1 cellular context compared by ENCODE assay signal in the genomic region with DNA sequence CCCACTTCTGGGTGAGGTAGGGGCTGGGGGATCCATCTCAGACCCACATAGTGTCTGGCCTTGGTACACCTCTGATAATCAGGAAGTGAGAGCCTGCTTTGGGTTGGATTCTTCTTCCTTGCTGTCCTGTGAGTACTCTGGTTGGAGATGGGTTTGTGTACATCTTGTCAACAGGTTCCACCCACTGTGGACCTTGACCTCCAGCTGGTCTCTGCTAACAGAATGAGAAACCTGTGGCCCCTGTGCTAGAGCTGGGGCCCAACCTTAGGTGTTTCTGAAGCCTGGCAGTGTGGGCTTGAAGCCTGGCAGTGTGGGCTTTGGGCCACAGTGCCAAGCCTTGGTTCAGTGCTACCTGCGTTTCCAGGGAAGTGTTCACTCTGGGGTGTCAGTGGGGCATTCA.
A peak's percentile ranks its signal among the peaks of the same experiment; 100 is the strongest.
TF ChIP-seq lines count a peak whose summit lies in the region.

No MANE protein-coding gene starts in this region.

TF ChIP-seq in HepG2, 621 proteins besides CTCF, POLR2A, EP300 and RAD21 (continued from another document and continues in another):
- TF ChIP-seq ZNF580 (CRISPR knock-in tag; IDR thresholded peaks at IDR 0.05; ENCODE audit: borderline replicate concordance, low read depth) = peak; percentile 62; the same call in 1 of the 2 replicates
- no peak for TF ChIP-seq ZNF800 (CRISPR knock-in tag; IDR thresholded peaks at IDR 0.05)
- TF ChIP-seq HNRNPL (IDR thresholded peaks at IDR 0.05; ENCODE audit: low read depth, low read length) = peak; percentile 85
- 0 out of 2 replicates have a peak, but pooled peaks have one; percentile 41 for TF ChIP-seq ESRRA (CRISPR knock-in tag; IDR thresholded peaks at IDR 0.05; ENCODE audit: low read depth)
- no peak for TF ChIP-seq NFE2L2 (IDR thresholded peaks at IDR 0.05; ENCODE audit: low read length)
- TF ChIP-seq ZNF180 (CRISPR knock-in tag; IDR thresholded peaks at IDR 0.05; ENCODE audit: borderline replicate concordance, low read depth) = no peak
- peak; percentile 55; the same call in 1 of the 2 replicates for TF ChIP-seq MIER3 (CRISPR knock-in tag; IDR thresholded peaks at IDR 0.05; ENCODE audit: borderline replicate concordance)
- TF ChIP-seq HBP1 (CRISPR knock-in tag; IDR thresholded peaks at IDR 0.05; ENCODE audit: low read depth) = peak; percentile 80; the same call in 1 of the 2 replicates
- no peak for TF ChIP-seq JARID2 (CRISPR knock-in tag; IDR thresholded peaks at IDR 0.05; ENCODE audit: insufficient replicate concordance)
- TF ChIP-seq, protein P1, sequence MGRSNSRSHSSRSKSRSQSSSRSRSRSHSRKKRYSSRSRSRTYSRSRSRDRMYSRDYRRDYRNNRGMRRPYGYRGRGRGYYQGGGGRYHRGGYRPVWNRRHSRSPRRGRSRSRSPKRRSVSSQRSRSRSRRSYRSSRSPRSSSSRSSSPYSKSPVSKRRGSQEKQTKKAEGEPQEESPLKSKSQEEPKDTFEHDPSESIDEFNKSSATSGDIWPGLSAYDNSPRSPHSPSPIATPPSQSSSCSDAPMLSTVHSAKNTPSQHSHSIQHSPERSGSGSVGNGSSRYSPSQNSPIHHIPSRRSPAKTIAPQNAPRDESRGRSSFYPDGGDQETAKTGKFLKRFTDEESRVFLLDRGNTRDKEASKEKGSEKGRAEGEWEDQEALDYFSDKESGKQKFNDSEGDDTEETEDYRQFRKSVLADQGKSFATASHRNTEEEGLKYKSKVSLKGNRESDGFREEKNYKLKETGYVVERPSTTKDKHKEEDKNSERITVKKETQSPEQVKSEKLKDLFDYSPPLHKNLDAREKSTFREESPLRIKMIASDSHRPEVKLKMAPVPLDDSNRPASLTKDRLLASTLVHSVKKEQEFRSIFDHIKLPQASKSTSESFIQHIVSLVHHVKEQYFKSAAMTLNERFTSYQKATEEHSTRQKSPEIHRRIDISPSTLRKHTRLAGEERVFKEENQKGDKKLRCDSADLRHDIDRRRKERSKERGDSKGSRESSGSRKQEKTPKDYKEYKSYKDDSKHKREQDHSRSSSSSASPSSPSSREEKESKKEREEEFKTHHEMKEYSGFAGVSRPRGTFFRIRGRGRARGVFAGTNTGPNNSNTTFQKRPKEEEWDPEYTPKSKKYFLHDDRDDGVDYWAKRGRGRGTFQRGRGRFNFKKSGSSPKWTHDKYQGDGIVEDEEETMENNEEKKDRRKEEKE (IDR thresholded peaks at IDR 0.05) = no peak
- no peak for TF ChIP-seq ZNF616 (CRISPR knock-in tag; IDR thresholded peaks at IDR 0.05; ENCODE audit: low read depth)
- no peak for TF ChIP-seq SYNCRIP (IDR thresholded peaks at IDR 0.05; ENCODE audit: insufficient read depth, low read depth, low read length)
- TF ChIP-seq IRX3 (CRISPR knock-in tag; IDR thresholded peaks at IDR 0.05; ENCODE audit: borderline replicate concordance, low read depth) = no peak
- no peak for TF ChIP-seq SMARCC2 (IDR thresholded peaks at IDR 0.05)
- no peak for TF ChIP-seq CERS6 (CRISPR knock-in tag; IDR thresholded peaks at IDR 0.05)
- TF ChIP-seq ZNF367 (CRISPR knock-in tag; IDR thresholded peaks at IDR 0.05; ENCODE audit: borderline replicate concordance) = no peak
- TF ChIP-seq GABPA (IDR thresholded peaks at IDR 0.05; ENCODE audit: low read depth, low read length) = no peak
- peak; percentile 75 for TF ChIP-seq GABPA (CRISPR knock-in tag; IDR thresholded peaks at IDR 0.05; ENCODE audit: low read depth)
- TF ChIP-seq, protein P2, sequence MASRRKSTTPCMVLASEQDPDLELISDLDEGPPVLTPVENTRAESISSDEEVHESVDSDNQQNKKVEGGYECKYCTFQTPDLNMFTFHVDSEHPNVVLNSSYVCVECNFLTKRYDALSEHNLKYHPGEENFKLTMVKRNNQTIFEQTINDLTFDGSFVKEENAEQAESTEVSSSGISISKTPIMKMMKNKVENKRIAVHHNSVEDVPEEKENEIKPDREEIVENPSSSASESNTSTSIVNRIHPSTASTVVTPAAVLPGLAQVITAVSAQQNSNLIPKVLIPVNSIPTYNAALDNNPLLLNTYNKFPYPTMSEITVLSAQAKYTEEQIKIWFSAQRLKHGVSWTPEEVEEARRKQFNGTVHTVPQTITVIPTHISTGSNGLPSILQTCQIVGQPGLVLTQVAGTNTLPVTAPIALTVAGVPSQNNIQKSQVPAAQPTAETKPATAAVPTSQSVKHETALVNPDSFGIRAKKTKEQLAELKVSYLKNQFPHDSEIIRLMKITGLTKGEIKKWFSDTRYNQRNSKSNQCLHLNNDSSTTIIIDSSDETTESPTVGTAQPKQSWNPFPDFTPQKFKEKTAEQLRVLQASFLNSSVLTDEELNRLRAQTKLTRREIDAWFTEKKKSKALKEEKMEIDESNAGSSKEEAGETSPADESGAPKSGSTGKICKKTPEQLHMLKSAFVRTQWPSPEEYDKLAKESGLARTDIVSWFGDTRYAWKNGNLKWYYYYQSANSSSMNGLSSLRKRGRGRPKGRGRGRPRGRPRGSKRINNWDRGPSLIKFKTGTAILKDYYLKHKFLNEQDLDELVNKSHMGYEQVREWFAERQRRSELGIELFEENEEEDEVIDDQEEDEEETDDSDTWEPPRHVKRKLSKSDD (CRISPR knock-in tag; IDR thresholded peaks at IDR 0.05; ENCODE audit: low read depth) = no peak
- TF ChIP-seq, protein P3, sequence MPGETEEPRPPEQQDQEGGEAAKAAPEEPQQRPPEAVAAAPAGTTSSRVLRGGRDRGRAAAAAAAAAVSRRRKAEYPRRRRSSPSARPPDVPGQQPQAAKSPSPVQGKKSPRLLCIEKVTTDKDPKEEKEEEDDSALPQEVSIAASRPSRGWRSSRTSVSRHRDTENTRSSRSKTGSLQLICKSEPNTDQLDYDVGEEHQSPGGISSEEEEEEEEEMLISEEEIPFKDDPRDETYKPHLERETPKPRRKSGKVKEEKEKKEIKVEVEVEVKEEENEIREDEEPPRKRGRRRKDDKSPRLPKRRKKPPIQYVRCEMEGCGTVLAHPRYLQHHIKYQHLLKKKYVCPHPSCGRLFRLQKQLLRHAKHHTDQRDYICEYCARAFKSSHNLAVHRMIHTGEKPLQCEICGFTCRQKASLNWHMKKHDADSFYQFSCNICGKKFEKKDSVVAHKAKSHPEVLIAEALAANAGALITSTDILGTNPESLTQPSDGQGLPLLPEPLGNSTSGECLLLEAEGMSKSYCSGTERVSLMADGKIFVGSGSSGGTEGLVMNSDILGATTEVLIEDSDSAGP (CRISPR knock-in tag; IDR thresholded peaks at IDR 0.05; ENCODE audit: borderline replicate concordance) = no peak
- no peak for TF ChIP-seq ETV6 (CRISPR knock-in tag; conservative IDR thresholded peaks at IDR 0.05)
- TF ChIP-seq MLLT10 (CRISPR knock-in tag; IDR thresholded peaks at IDR 0.05) = no peak
- peak; percentile 80 for TF ChIP-seq RARA (CRISPR knock-in tag; IDR thresholded peaks at IDR 0.05)
- peak; percentile 58; the same call in 1 of the 2 replicates for TF ChIP-seq ZNF281 (CRISPR knock-in tag; IDR thresholded peaks at IDR 0.05; ENCODE audit: borderline replicate concordance)
- TF ChIP-seq ZKSCAN8 (CRISPR knock-in tag; IDR thresholded peaks at IDR 0.05; ENCODE audit: borderline replicate concordance) = no peak
- no peak for TF ChIP-seq ZNF597 (CRISPR knock-in tag; IDR thresholded peaks at IDR 0.05)
- TF ChIP-seq, protein P4, sequence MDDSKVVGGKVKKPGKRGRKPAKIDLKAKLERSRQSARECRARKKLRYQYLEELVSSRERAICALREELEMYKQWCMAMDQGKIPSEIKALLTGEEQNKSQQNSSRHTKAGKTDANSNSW (CRISPR knock-in tag; IDR thresholded peaks at IDR 0.05; ENCODE audit: borderline replicate concordance) = no peak
- TF ChIP-seq ZFP36L1 (CRISPR knock-in tag; IDR thresholded peaks at IDR 0.05) = no peak
- peak; percentile 79 for TF ChIP-seq PHF21A (CRISPR knock-in tag; IDR thresholded peaks at IDR 0.05)
- TF ChIP-seq FLYWCH1 (CRISPR knock-in tag; IDR thresholded peaks at IDR 0.05) = no peak
- TF ChIP-seq, protein P5, sequence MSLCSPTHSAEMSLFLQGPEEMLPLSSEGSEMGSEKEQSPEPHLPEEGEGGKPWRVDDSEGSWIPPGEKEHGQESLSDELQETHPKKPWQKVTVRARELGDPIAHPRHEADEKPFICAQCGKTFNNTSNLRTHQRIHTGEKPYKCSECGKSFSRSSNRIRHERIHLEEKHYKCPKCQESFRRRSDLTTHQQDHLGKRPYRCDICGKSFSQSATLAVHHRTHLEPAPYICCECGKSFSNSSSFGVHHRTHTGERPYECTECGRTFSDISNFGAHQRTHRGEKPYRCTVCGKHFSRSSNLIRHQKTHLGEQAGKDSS (CRISPR knock-in tag; IDR thresholded peaks at IDR 0.05; ENCODE audit: borderline replicate concordance, low read depth) = peak; percentile 86
